10 cellular contexts compared by ENCODE assay signal in genomic region chr1:149926296-149926695, GRCh38. TPM values are rescaled to one million over a fixed set of nuclear protein-coding genes. Genes with fewer than 3 reads are reported as not detected.
DNase-seq lines count a peak whose midpoint lies in the region; ATAC-seq and TF ChIP-seq lines count a peak whose summit lies in the region.
"Had no signal": no experiment of that assay in that cellular context is flagged by ENCODE, and none has a peak within 500 bp of the region (broad histone marks: within the 10 kb centered on the region; RNA-seq: fewer than 3 reads in every experiment).

No MANE protein-coding gene starts in this region.

- H3K4me3 Mint-ChIP-seq in Caco-2 (ENCODE audit: unreplicated experiment): peak overlapping the region; percentile 91
- peak overlapping the region; percentile 86 for H3K4me3 Mint-ChIP-seq in endodermal cell

- H3K36me3 Mint-ChIP-seq in Caco-2 (ENCODE audit: insufficient read depth, unreplicated experiment) (peaks cover 72% of the 10 kb centered on the region), endodermal cell (ENCODE audit: low read depth) (peaks cover 43% of the 10 kb centered on the region)

- peak overlapping the region; percentile 21 for H3K4me2 ChIP-seq in parathyroid adenoma (ENCODE audit: low read length)

- H3K4me3 ChIP-seq in Caco-2 (ENCODE audit: low read depth, low read length): no peak overlapping the region; the same call in 1 of the 2 replicates
- peak overlapping the region; percentile 98 for H3K4me3 ChIP-seq in NB4 (ENCODE audit: low read depth, low read length)
- peak overlapping the region; percentile 99 for H3K4me3 ChIP-seq in endodermal cell (ENCODE audit: low read length)
- H3K4me3 ChIP-seq in parathyroid adenoma (ENCODE audit: low read depth, low read length): peak overlapping the region; percentile 81

- no peak overlapping the region for H2AFZ ChIP-seq in parathyroid adenoma

- CTCF ChIA-PET in Caco-2 (lab: Charles Lee): no interaction called here

- intact Hi-C loops in Caco-2 (cut with micrococcal nuclease; ENCODE audit: unreplicated experiment): no loop called here
- intact Hi-C loops in posterior cingulate gyrus (cut with DNase I): no loop called here

- ATAC-seq in esophagus mucosa: no peak
- ATAC-seq in HG03469 (IDR thresholded peaks at IDR 0.05; ENCODE audit: unreplicated experiment): no peak
- ATAC-seq: body of pancreas had no signal

- TF ChIP-seq POLR2A in NB4 (IDR thresholded peaks at IDR 0.05; ENCODE audit: extremely low read depth, insufficient read length): no peak

- H3K27me3 ChIP-seq in Caco-2 (replicated peaks; ENCODE audit: control insufficient read depth, insufficient read depth, low read length) (no peaks in the 10 kb centered on the region), endodermal cell (ENCODE audit: control insufficient read depth, insufficient read depth, low read length, poor library complexity, severe bottlenecking) (no peaks in the 10 kb centered on the region), parathyroid adenoma (ENCODE audit: control insufficient read depth, insufficient read depth, low read length) (no peaks in the 10 kb centered on the region)
- H3K27me3 ChIP-seq: body of pancreas had no signal

- H3K36me3 ChIP-seq in Caco-2 (ENCODE audit: control insufficient read depth, insufficient read depth, low read length) (peaks cover 2% of the 10 kb centered on the region; the same call in 1 of the 2 replicates), endodermal cell (ENCODE audit: control insufficient read depth, insufficient read depth, low read length) (peaks cover 46% of the 10 kb centered on the region), parathyroid adenoma (ENCODE audit: control insufficient read depth, insufficient read depth, low read length) (no peaks in the 10 kb centered on the region)

- H3K9ac ChIP-seq in endodermal cell (ENCODE audit: extremely low read depth, low read length, poor library complexity, severe bottlenecking): no peak overlapping the region
- H3K9ac ChIP-seq in parathyroid adenoma: no peak overlapping the region

- BruUV-seq in Caco-2 (replicated peaks; lab: Mats Ljungman, UMichigan): TSS peak; percentile 59

- DNase-seq in Caco-2 (no peak), NB4 (ENCODE audit: low read depth) (no peak), endodermal cell (no peak), NCI-H2227 treated with DMSO at 0.1 percent for 48 hours (lab: John Stamatoyannopoulos, UW) (no peak), posterior cingulate gyrus (no peak)
- DNase-seq: NCI-H1092 had no signal

- WGBS in endodermal cell (ENCODE audit: insufficient coverage in 1 of 2, insufficient read length in 1 of 2), 2 experiments: 95 to 97% methylated on average over 9 of the region's 9 CpGs

- no peak overlapping the region for H3K27ac Mint-ChIP-seq in Caco-2 (ENCODE audit: unreplicated experiment)
- H3K27ac Mint-ChIP-seq in endodermal cell: peak overlapping the region; percentile 69

- peaks cover 7% of the 10 kb centered on the region for H3K79me2 ChIP-seq in parathyroid adenoma

- no peaks in the 10 kb centered on the region for H3K27me3 Mint-ChIP-seq in Caco-2 (ENCODE audit: insufficient read depth, unreplicated experiment)
- H3K27me3 Mint-ChIP-seq in endodermal cell (ENCODE audit: insufficient read depth): no peaks in the 10 kb centered on the region

- H3K4me1 ChIP-seq in Caco-2 (peaks cover 9% of the 10 kb centered on the region), endodermal cell (ENCODE audit: control insufficient read depth, insufficient read depth, low read length) (peaks cover 6% of the 10 kb centered on the region), parathyroid adenoma (peaks cover 3% of the 10 kb centered on the region)

- H3K27ac ChIP-seq in endodermal cell (ENCODE audit: low read depth, low read length): no peak overlapping the region
- no peak overlapping the region for H3K27ac ChIP-seq in parathyroid adenoma
- H3K27ac ChIP-seq: body of pancreas had no signal

- H3K9me3 ChIP-seq in Caco-2 (no peaks in the 10 kb centered on the region), endodermal cell (ENCODE audit: control insufficient read depth, low read length) (no peaks in the 10 kb centered on the region), parathyroid adenoma (ENCODE audit: control insufficient read depth, low read length) (no peaks in the 10 kb centered on the region)
- H3K9me3 ChIP-seq: body of pancreas had no signal

- POLR2A ChIA-PET in Caco-2 (lab: Charles Lee): no interaction called here

- TF ChIP-seq CTCF in Caco-2 (IDR thresholded peaks at IDR 0.05; ENCODE audit: insufficient read depth in 1 of 2, low read depth in 1 of 2, low read length in 1 of 2, severe bottlenecking in 1 of 2, unreplicated experiment in 1 of 2): no peak
- no peak for TF ChIP-seq CTCF in NB4 (IDR thresholded peaks at IDR 0.05; ENCODE audit: low read depth, low read length)
- TF ChIP-seq CTCF in endodermal cell (conservative IDR thresholded peaks at IDR 0.05): no peak
- TF ChIP-seq CTCF in parathyroid adenoma (IDR thresholded peaks at IDR 0.05): no peak

- H3K9me3 Mint-ChIP-seq in Caco-2 (ENCODE audit: unreplicated experiment) (no peaks in the 10 kb centered on the region), endodermal cell (no peaks in the 10 kb centered on the region)

- H3K4me1 Mint-ChIP-seq in Caco-2 (ENCODE audit: low read depth, unreplicated experiment) (peaks cover 11% of the 10 kb centered on the region), endodermal cell (peaks cover 19% of the 10 kb centered on the region)

RNA-seq across cellular contexts. Expression of gene SF3B4, which starts 1.3 kb away (rescaled TPM):
- total RNA-seq in Caco-2 (2022): 103 and 104 TPM in 2 replicates
- total RNA-seq in endodermal cell: 10 to 100 TPM; 85.8 to 93.8 TPM
- 78.1 TPM for polyA plus RNA-seq in endodermal cell (2013, experiment 1 of 2)
- 64.5 TPM for polyA plus RNA-seq in endodermal cell (2013, experiment 2 of 2)
- total RNA-seq in esophagus mucosa: 36.5 TPM

RNA-seq across cellular contexts. Expression of gene SV2A, which starts 8.7 kb away (rescaled TPM):
- total RNA-seq in Caco-2 (2022) (4.7 TPM in 2 replicates), endodermal cell (10 to 100 TPM; 25.6 to 26.2 TPM), esophagus mucosa (0.20 TPM)
- polyA plus RNA-seq in endodermal cell (2013, experiment 1 of 2): 36.6 TPM
- polyA plus RNA-seq in endodermal cell (2013, experiment 2 of 2): 31.9 TPM

RNA-seq across cellular contexts. Expression of gene MTMR11, which starts 10.4 kb away (rescaled TPM):
- total RNA-seq in Caco-2 (2022) (2.2 and 2.3 TPM in 2 replicates), endodermal cell (1 to 10 TPM; 4.7 to 6.6 TPM), esophagus mucosa (5.8 TPM)
- polyA plus RNA-seq in endodermal cell (2013, experiment 1 of 2): 9.5 TPM
- polyA plus RNA-seq in endodermal cell (2013, experiment 2 of 2): 8.2 TPM

RNA-seq across cellular contexts. Expression of gene BOLA1, which starts 26.9 kb away (rescaled TPM):
- 22.7 and 22.9 TPM in 2 replicates for total RNA-seq in Caco-2 (2022)
- total RNA-seq in endodermal cell: 10 to 100 TPM; 10.2 to 14.7 TPM
- polyA plus RNA-seq in endodermal cell (2013, experiment 1 of 2): 4.1 TPM
- 3.6 TPM for polyA plus RNA-seq in endodermal cell (2013, experiment 2 of 2)
- total RNA-seq in esophagus mucosa: 12.0 TPM
